Comparison of ENCODE assay signal across 31 cellular contexts in genomic region chr3:8759038-8759755, GRCh38. TPM values are rescaled to one million over a fixed set of nuclear protein-coding genes. Genes with fewer than 3 reads are reported as not detected.
"Had no signal": no experiment of that assay in that cellular context is flagged by ENCODE, and none has a peak within 500 bp of the region (broad histone marks: within the 10 kb centered on the region; RNA-seq: fewer than 3 reads in every experiment).

No MANE protein-coding gene starts in this region.

- H3K9me3 ChIP-seq: left ventricle myocardium inferior, spleen, thoracic aorta had no signal

- H3K4me2 ChIP-seq: hepatocyte had no signal

- H3K4me1 ChIP-seq: left ventricle myocardium inferior, parathyroid adenoma, spleen had no signal

- DNase-seq: activated CD4-positive, alpha-beta memory T cell treated with anti-CD3 and anti-CD28 coated beads, Interleukin-2, amount 10 ng/mL, durations not matched to agents 7 days and 5 days; activated CD4-positive, alpha-beta T cell treated with anti-CD3 and anti-CD28 coated beads, Interleukin-2, amount 10 ng/mL, durations not matched to agents 24 days and 14 days; activated effector memory CD4-positive, alpha-beta T cell treated with Interleukin-2 at 50 U/mL for 16 hours; activated naive CD4-positive, alpha-beta T cell treated with anti-CD3 and anti-CD28 coated beads for 36 hours; activated T-cell treated with anti-CD3 and anti-CD28 coated beads, Interleukin-2, amount 50 U/mL, for 72 hours; amygdala; brain microvascular endothelial cell; caudate nucleus; dermis blood vessel endothelial cell; effector memory CD4-positive, alpha-beta T cell; glutamatergic neuron; immature natural killer cell; left ventricle myocardium inferior; spleen; stimulated activated CD4-positive, alpha-beta T cell treated with anti-CD3 and anti-CD28 coated beads, Interleukin-4, amount 100 ng/mL, for 1 hour; stimulated activated naive CD4-positive, alpha-beta T cell treated with Interleukin-2 at 50 U/mL for 16 hours; T-cell had no signal

- H2AFZ ChIP-seq: hepatocyte, parathyroid adenoma had no signal

- H3K36me3 ChIP-seq: brain microvascular endothelial cell, left ventricle myocardium inferior, spleen, thoracic aorta had no signal

- H3K9ac ChIP-seq: parathyroid adenoma had no signal

- H3K79me2 ChIP-seq: hepatocyte, parathyroid adenoma had no signal

- H3K4me3 ChIP-seq: hepatocyte, left ventricle myocardium inferior, spleen, thoracic aorta had no signal

- H3K27ac ChIP-seq: brain microvascular endothelial cell, hepatocyte, left ventricle myocardium inferior, parathyroid adenoma, spleen, thoracic aorta, VCaP had no signal

- H3K27ac Mint-ChIP-seq: activated CD4-positive, alpha-beta memory T cell treated with anti-CD3 and anti-CD28 coated beads, Interleukin-2, amount 10 ng/mL, durations not matched to agents 7 days and 5 days; activated CD4-positive, alpha-beta T cell treated with anti-CD3 and anti-CD28 coated beads, Interleukin-2, amount 10 ng/mL, durations not matched to agents 24 days and 14 days; activated naive CD4-positive, alpha-beta T cell treated with anti-CD3 and anti-CD28 coated beads for 36 hours; activated T-cell treated with anti-CD3 and anti-CD28 coated beads, Interleukin-2, amount 50 U/mL, for 72 hours; immature natural killer cell; natural killer cell treated with Interleukin-12 subunit alpha and Interleukin-12 subunit beta and Interleukin-15 and Interleukin-18, amount 100 ng/mL, for 72 hours; T-cell; T-helper 2 cell treated with Interferon-gamma antibody and Interleukin-4, amounts not matched to agents 5 μg/mL and 100 μg/mL, for 36 hours; type B pancreatic cell had no signal

- H3K27me3 ChIP-seq: brain microvascular endothelial cell, hepatocyte, spleen had no signal

- ATAC-seq: activated CD4-positive, CD25-positive, alpha-beta regulatory T cell treated with anti-CD3 and anti-CD28 coated beads, Interleukin-2, amount 50 U/mL, for 24 hours; activated T-cell treated with anti-CD3 and anti-CD28 coated beads, Interleukin-2, amount 50 U/mL, for 72 hours; esophagus mucosa; natural killer cell treated with Interleukin-12 subunit alpha and Interleukin-12 subunit beta and Interleukin-15 and Interleukin-18, amount 100 ng/mL, for 72 hours; sciatic nerve; T-cell had no signal

- H3K9me3 Mint-ChIP-seq: activated CD4-positive, alpha-beta memory T cell treated with anti-CD3 and anti-CD28 coated beads, Interleukin-2, amount 10 ng/mL, durations not matched to agents 7 days and 5 days; activated CD4-positive, alpha-beta T cell treated with anti-CD3 and anti-CD28 coated beads, Interleukin-2, amount 10 ng/mL, durations not matched to agents 24 days and 14 days; activated naive CD4-positive, alpha-beta T cell treated with anti-CD3 and anti-CD28 coated beads for 36 hours; activated T-cell treated with anti-CD3 and anti-CD28 coated beads, Interleukin-2, amount 50 U/mL, for 72 hours; natural killer cell treated with Interleukin-12 subunit alpha and Interleukin-12 subunit beta and Interleukin-15 and Interleukin-18, amount 100 ng/mL, for 72 hours; T-cell; T-helper 2 cell treated with Interferon-gamma antibody and Interleukin-4, amounts not matched to agents 5 μg/mL and 100 μg/mL, for 36 hours; type B pancreatic cell had no signal

- H3K36me3 Mint-ChIP-seq: immature natural killer cell; natural killer cell treated with Interleukin-12 subunit alpha and Interleukin-12 subunit beta and Interleukin-15 and Interleukin-18, amount 100 ng/mL, for 72 hours; T-cell; type B pancreatic cell had no signal

RNA-seq across cellular contexts. Expression of gene CAV3, which starts 25.6 kb away (rescaled TPM):
- total RNA-seq: activated CD4-positive, alpha-beta memory T cell treated with anti-CD3 and anti-CD28 coated beads, Interleukin-2, amount 10 ng/mL, durations not matched to agents 7 days and 5 days; activated CD4-positive, alpha-beta T cell treated with anti-CD3 and anti-CD28 coated beads, Interleukin-2, amount 10 ng/mL, durations not matched to agents 24 days and 14 days; activated naive CD4-positive, alpha-beta T cell treated with anti-CD3 and anti-CD28 coated beads for 36 hours; activated T-cell treated with anti-CD3 and anti-CD28 coated beads, Interleukin-2, amount 50 U/mL, for 72 hours; dermis blood vessel endothelial cell; endothelial cell of umbilical vein; esophagus mucosa; frontal cortex; hepatocyte; kidney epithelial cell; lung microvascular endothelial cell; natural killer cell treated with Interleukin-12 subunit alpha and Interleukin-12 subunit beta and Interleukin-15 and Interleukin-18, amount 100 ng/mL, for 72 hours; sciatic nerve; spleen; T-cell; thoracic aorta had no signal
- polyA plus RNA-seq: endothelial cell of umbilical vein, hepatocyte, immature natural killer cell had no signal
